ENCODE assay signal across 8 cellular contexts in the genomic region with DNA sequence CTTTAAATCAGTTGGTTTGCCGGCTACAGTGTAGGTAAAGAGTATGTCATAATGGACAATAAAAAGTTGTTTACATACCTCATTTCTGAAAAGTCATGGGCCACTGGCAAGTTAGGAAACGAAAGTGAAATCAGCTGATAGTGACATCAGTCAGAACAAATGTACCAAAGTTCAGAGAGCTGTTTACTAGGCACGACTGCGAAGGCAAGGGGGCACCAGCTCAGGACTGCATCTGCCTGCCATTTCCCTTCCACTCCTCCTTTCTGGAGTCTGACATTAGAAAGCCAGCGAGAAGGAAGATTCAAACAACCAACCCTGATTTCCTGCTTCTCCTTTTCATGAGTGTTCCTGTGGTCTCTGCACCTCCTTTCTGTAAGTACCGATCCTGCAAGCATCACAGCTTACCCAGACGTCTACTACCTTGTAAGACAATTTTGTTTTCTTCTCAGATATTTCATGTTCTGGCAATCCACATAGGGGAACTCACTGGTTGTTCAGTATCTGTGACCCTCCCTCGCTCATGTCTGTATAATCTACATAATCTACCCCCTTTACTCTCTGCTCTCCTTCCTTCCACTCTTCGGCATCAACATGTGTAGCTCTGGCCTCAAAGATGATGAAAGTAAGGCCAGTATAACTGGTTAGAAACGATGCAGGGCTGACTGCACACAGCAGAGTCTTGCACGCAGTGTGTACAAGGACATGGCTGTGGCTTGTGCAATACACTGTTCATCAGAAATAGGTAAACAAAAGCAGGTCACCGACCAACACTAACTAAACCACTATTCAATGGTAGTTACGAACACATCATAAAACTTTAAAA. TPM values are rescaled to one million over a fixed set of nuclear protein-coding genes. Genes with fewer than 3 reads are reported as not detected.
DNase-seq lines count a peak whose midpoint lies in the region; ATAC-seq and TF ChIP-seq lines count a peak whose summit lies in the region.

A gene (plus strand): TSS at position 174 of the 823 bp plus-strand sequence. CDS start 16,370 bp downstream, outside the sequence.

- H3K27ac Mint-ChIP-seq in CD8-positive, alpha-beta memory T cell, result peak within 1 kb of the TSS; percentile 94 to 98 (median 97)

- peak within 1 kb of the TSS; percentile 52 for H3K4me3 ChIP-seq in CD8-positive, alpha-beta memory T cell (ENCODE audit: low read length)
- H3K4me3 ChIP-seq in mucosa of stomach (ENCODE audit: low read length) (peak within 1 kb of the TSS; percentile 48), vagina (peak within 1 kb of the TSS; percentile 53 to 57)

- DNase-seq in CD8-positive, alpha-beta memory T cell, result peak; percentile 29 to 85 (median 72)
- peak; percentile 16 for DNase-seq in effector CD8-positive, alpha-beta T cell (lab: John Stamatoyannopoulos, UW)
- DNase-seq in vagina (ENCODE audit: extremely low spot score in 2 of 2) (peak in 1 of 2 donors; percentile 87), islet precursor cell (no peak)

- H3K36me3 ChIP-seq in CD8-positive, alpha-beta memory T cell (ENCODE audit: insufficient read depth, low read length), result no peaks in the 10 kb centered on the region
- H3K36me3 ChIP-seq in mucosa of stomach (ENCODE audit: control insufficient read depth, insufficient read depth, low read length), result peaks cover 8% of the 10 kb centered on the region
- peaks cover 0 to 6% of the 10 kb centered on the region in 2 donors for H3K36me3 ChIP-seq in vagina

- H3K27me3 ChIP-seq in CD8-positive, alpha-beta memory T cell (ENCODE audit: insufficient read depth, low read length, poor library complexity, severe bottlenecking), result no peaks in the 10 kb centered on the region
- no peaks in the 10 kb centered on the region for H3K27me3 ChIP-seq in mucosa of stomach (ENCODE audit: control insufficient read depth, insufficient read depth, low read length)
- H3K27me3 ChIP-seq in vagina, result no peaks in the 10 kb centered on the region

- peaks cover 69 to 80% (median 80%) of the 10 kb centered on the region in 3 donors for H3K4me1 Mint-ChIP-seq in CD8-positive, alpha-beta memory T cell

- ATAC-seq in GM19463 (IDR thresholded peaks at IDR 0.05; ENCODE audit: unreplicated experiment) (peak; percentile 60), HG03558 (IDR thresholded peaks at IDR 0.05; ENCODE audit: extremely low read depth, unreplicated experiment) (peak; percentile 44)
- peak; percentile 86 for ATAC-seq in activated CD4-positive, CD25-positive, alpha-beta regulatory T cell treated with anti-CD3 and anti-CD28 coated beads, Interleukin-2, amount 50 U/mL, for 24 hours

- H3K27me3 Mint-ChIP-seq in CD8-positive, alpha-beta memory T cell, result peaks cover 0 to 1% of the 10 kb centered on the region in 2 donors

- peaks cover 13 to 40% (median 15%) of the 10 kb centered on the region in 3 donors for H3K36me3 Mint-ChIP-seq in CD8-positive, alpha-beta memory T cell

- H3K9me3 Mint-ChIP-seq in CD8-positive, alpha-beta memory T cell, result peaks cover 0 to 5% (median 4%) of the 10 kb centered on the region in 5 donors

- peak within 1 kb of the TSS; percentile 66 for H3K9ac ChIP-seq in mucosa of stomach (ENCODE audit: low read length)

- intact Hi-C loops in vagina (cut with DNase I), result no loop called here

- H3K27ac ChIP-seq in CD8-positive, alpha-beta memory T cell (ENCODE audit: low read depth, low read length), result peak within 1 kb of the TSS; percentile 80
- H3K27ac ChIP-seq in vagina, result peak within 1 kb of the TSS; percentile 95

- peak in 1 of 2 donors; percentile 76 for TF ChIP-seq POLR2A in vagina (IDR thresholded peaks at IDR 0.05)

- peak within 1 kb of the TSS; percentile 89 to 96 (median 92) for H3K4me3 Mint-ChIP-seq in CD8-positive, alpha-beta memory T cell

- CTCF ChIA-PET in CD8-positive, alpha-beta memory T cell (lab: Charles Lee), result interaction anchor here (0.7 to 6.1 kb wide), 14 partner anchors 10 to 851 kb away, joined by 3 to 59 read pairs (median 4); a partner anchor contains a TSS

- H3K9me3 ChIP-seq in CD8-positive, alpha-beta memory T cell (ENCODE audit: low read length), result no peaks in the 10 kb centered on the region
- H3K9me3 ChIP-seq in mucosa of stomach (ENCODE audit: control insufficient read depth, low read length) (no peaks in the 10 kb centered on the region), vagina (no peaks in the 10 kb centered on the region)

- H3K4me1 ChIP-seq in CD8-positive, alpha-beta memory T cell (ENCODE audit: insufficient read depth, low read length), result peaks cover 46% of the 10 kb centered on the region
- H3K4me1 ChIP-seq in mucosa of stomach (ENCODE audit: control insufficient read depth, insufficient read depth, low read length), result peaks cover 7% of the 10 kb centered on the region
- peaks cover 38% of the 10 kb centered on the region for H3K4me1 ChIP-seq in vagina

- no peak for TF ChIP-seq CTCF in vagina (IDR thresholded peaks at IDR 0.05)

- POLR2A ChIA-PET in CD8-positive, alpha-beta memory T cell (lab: Charles Lee), result interaction anchor here (0.6 to 3.0 kb wide), 12 partner anchors 10 to 437 kb away, joined by 3 to 39 read pairs (median 4); a partner anchor contains a TSS

RNA-seq across cellular contexts. Expression of the gene that starts here (rescaled TPM):
- total RNA-seq in CD8-positive, alpha-beta memory T cell, result 1 to 10 TPM; 6.6 to 7.0 TPM
- polyA plus RNA-seq in CD8-positive, alpha-beta memory T cell, result 34.4 TPM
- total RNA-seq in vagina, result 20.4 TPM
